17 cellular contexts compared by ENCODE assay signal in the genomic region with DNA sequence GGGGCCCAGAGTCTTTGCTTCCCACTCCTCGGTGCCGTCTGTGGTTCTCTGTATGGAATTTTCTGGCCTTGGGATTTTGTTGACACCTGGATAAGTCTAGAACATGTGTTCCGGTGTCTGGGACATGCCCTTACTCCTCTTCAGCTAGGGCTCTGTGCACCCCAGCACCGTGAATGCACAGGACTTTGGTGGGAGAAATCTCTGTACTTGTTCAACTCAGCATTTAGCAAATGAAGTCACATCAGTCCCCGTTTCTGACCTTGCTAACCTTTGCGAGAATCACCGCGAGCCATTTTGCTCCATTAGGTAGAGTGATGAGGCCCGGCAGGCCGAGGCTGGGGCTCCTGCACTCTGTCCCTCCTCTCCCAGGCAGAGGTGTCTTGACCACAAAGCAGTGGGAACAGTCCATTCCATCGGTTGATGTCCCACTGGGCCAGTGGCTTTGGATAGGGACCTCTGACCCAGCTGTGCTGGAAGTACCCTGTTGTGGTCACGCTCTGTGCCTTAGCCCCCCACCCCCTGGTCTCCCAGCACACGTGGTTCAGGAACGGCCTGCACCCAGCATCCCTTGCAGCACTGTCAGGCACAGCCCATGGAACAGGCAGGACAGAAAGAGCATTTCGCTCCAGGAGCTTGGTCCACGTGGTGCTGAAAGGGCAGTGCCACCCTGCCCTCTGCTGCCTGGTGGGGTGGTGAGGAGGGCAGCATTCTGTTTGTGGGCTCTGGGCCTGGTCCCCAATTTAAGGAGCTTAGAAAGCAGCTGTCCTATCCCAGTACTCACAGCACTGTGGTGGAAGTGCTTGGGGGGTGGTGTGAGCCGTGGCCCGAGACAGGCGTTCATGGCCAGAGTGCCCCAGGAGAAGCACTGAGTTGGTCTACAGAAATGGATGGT.
DNase-seq lines count a peak whose midpoint lies in the region; ATAC-seq and TF ChIP-seq lines count a peak whose summit lies in the region.
"Had no signal": no experiment of that assay in that cellular context is flagged by ENCODE, and none has a peak within 500 bp of the region (broad histone marks: within the 10 kb centered on the region; RNA-seq: fewer than 3 reads in every experiment).

No MANE protein-coding gene starts in this region.

- peak overlapping the region; percentile 57 for H3K27ac Mint-ChIP-seq in activated CD4-positive, alpha-beta T cell treated with anti-CD3 and anti-CD28 coated beads, Interleukin-2, amount 10 ng/mL, durations not matched to agents 7 days and 5 days
- H3K27ac Mint-ChIP-seq in CD14-positive monocyte (peak overlapping the region in 4 of 7 donors; percentile 21 to 73 (median 56)), WTC11 (peak overlapping the region; percentile 60; the same call in 1 of the 2 replicates)
- peak overlapping the region; percentile 66 to 85 for H3K27ac Mint-ChIP-seq in natural killer cell treated with Interleukin-12 subunit alpha and Interleukin-12 subunit beta and Interleukin-15 and Interleukin-18, amount 100 ng/mL, for 72 hours
- H3K27ac Mint-ChIP-seq in activated CD4-positive, alpha-beta T cell treated with anti-CD3 and anti-CD28 coated beads, Interleukin-2, amount 10 ng/mL, durations not matched to agents 24 days and 14 days, result no peak overlapping the region

- POLR2A ChIA-PET in activated CD4-positive, alpha-beta T cell treated with anti-CD3 and anti-CD28 coated beads, Interleukin-2, amount 10 ng/mL, durations not matched to agents 7 days and 5 days (lab: Charles Lee), result no interaction called here
- POLR2A ChIA-PET in WTC11 (lab: Charles Lee), result no interaction called here

- intact Hi-C loops in CD14-positive monocyte (cut with micrococcal nuclease), result no loop called here
- intact Hi-C loops in activated CD4-positive, alpha-beta T cell treated with anti-CD3 and anti-CD28 coated beads, Interleukin-2, amount 10 ng/mL, durations not matched to agents 24 days and 14 days (cut with micrococcal nuclease), result no loop called here

- TF ChIP-seq CTCF in CD14-positive monocyte (IDR thresholded peaks at IDR 0.05) (no peak), WTC11 (IDR thresholded peaks at IDR 0.05) (no peak)

- no peak overlapping the region for H3K4me3 Mint-ChIP-seq in activated CD4-positive, alpha-beta T cell treated with anti-CD3 and anti-CD28 coated beads, Interleukin-2, amount 10 ng/mL, durations not matched to agents 7 days and 5 days
- H3K4me3 Mint-ChIP-seq in CD14-positive monocyte (no peak overlapping the region), WTC11 (no peak overlapping the region)
- H3K4me3 Mint-ChIP-seq in natural killer cell treated with Interleukin-12 subunit alpha and Interleukin-12 subunit beta and Interleukin-15 and Interleukin-18, amount 100 ng/mL, for 72 hours, result no peak overlapping the region
- H3K4me3 Mint-ChIP-seq in activated CD4-positive, alpha-beta T cell treated with anti-CD3 and anti-CD28 coated beads, Interleukin-2, amount 10 ng/mL, durations not matched to agents 24 days and 14 days, result no peak overlapping the region

- no peak for ATAC-seq in WTC11
- no peak for ATAC-seq in natural killer cell treated with Interleukin-12 subunit alpha and Interleukin-12 subunit beta and Interleukin-15 and Interleukin-18, amount 100 ng/mL, for 72 hours
- ATAC-seq in HG02759 (IDR thresholded peaks at IDR 0.05; ENCODE audit: unreplicated experiment), result no peak

- no peaks in the 10 kb centered on the region for H3K27me3 Mint-ChIP-seq in activated CD4-positive, alpha-beta T cell treated with anti-CD3 and anti-CD28 coated beads, Interleukin-2, amount 10 ng/mL, durations not matched to agents 7 days and 5 days
- H3K27me3 Mint-ChIP-seq in CD14-positive monocyte (ENCODE audit: low read depth in 3 of 3) (no peaks in the 10 kb centered on the region), WTC11 (ENCODE audit: low read depth) (no peaks in the 10 kb centered on the region)
- no peaks in the 10 kb centered on the region for H3K27me3 Mint-ChIP-seq in natural killer cell treated with Interleukin-12 subunit alpha and Interleukin-12 subunit beta and Interleukin-15 and Interleukin-18, amount 100 ng/mL, for 72 hours
- no peaks in the 10 kb centered on the region for H3K27me3 Mint-ChIP-seq in activated CD4-positive, alpha-beta T cell treated with anti-CD3 and anti-CD28 coated beads, Interleukin-2, amount 10 ng/mL, durations not matched to agents 24 days and 14 days

- CTCF ChIA-PET in activated CD4-positive, alpha-beta T cell treated with anti-CD3 and anti-CD28 coated beads, Interleukin-2, amount 10 ng/mL, durations not matched to agents 7 days and 5 days (lab: Charles Lee), result interaction anchor here (0.6 to 1.7 kb wide), 5 partner anchors 10 to 162 kb away, joined by 3 to 5 read pairs (median 5); no protein-coding TSS in a partner anchor
- CTCF ChIA-PET in WTC11 (lab: Charles Lee), result interaction anchor here (1.0 to 2.6 kb wide), 5 partner anchors 10 to 163 kb away, joined by 3 to 12 read pairs (median 5); no protein-coding TSS in a partner anchor

- peaks cover 25% of the 10 kb centered on the region for H3K4me1 Mint-ChIP-seq in activated CD4-positive, alpha-beta T cell treated with anti-CD3 and anti-CD28 coated beads, Interleukin-2, amount 10 ng/mL, durations not matched to agents 7 days and 5 days
- H3K4me1 Mint-ChIP-seq in CD14-positive monocyte (peaks cover 18% of the 10 kb centered on the region), WTC11 (no peaks in the 10 kb centered on the region)
- H3K4me1 Mint-ChIP-seq in natural killer cell treated with Interleukin-12 subunit alpha and Interleukin-12 subunit beta and Interleukin-15 and Interleukin-18, amount 100 ng/mL, for 72 hours (ENCODE audit: low read depth in 2 of 2), result peaks cover 33 to 42% of the 10 kb centered on the region in 2 donors
- peaks cover 19% of the 10 kb centered on the region for H3K4me1 Mint-ChIP-seq in activated CD4-positive, alpha-beta T cell treated with anti-CD3 and anti-CD28 coated beads, Interleukin-2, amount 10 ng/mL, durations not matched to agents 24 days and 14 days

- H3K36me3 Mint-ChIP-seq in activated CD4-positive, alpha-beta T cell treated with anti-CD3 and anti-CD28 coated beads, Interleukin-2, amount 10 ng/mL, durations not matched to agents 7 days and 5 days (ENCODE audit: low read depth), result peaks cover 39% of the 10 kb centered on the region
- H3K36me3 Mint-ChIP-seq in CD14-positive monocyte (peaks cover 76 to 99% of the 10 kb centered on the region in 2 donors), WTC11 (peaks cover 10% of the 10 kb centered on the region; the same call in 1 of the 2 replicates)
- H3K36me3 Mint-ChIP-seq in natural killer cell treated with Interleukin-12 subunit alpha and Interleukin-12 subunit beta and Interleukin-15 and Interleukin-18, amount 100 ng/mL, for 72 hours, result peaks cover 4% of the 10 kb centered on the region
- H3K36me3 Mint-ChIP-seq in activated CD4-positive, alpha-beta T cell treated with anti-CD3 and anti-CD28 coated beads, Interleukin-2, amount 10 ng/mL, durations not matched to agents 24 days and 14 days (ENCODE audit: low read depth), result peaks cover 40% of the 10 kb centered on the region

- no peak for DNase-seq in activated CD4-positive, alpha-beta T cell treated with anti-CD3 and anti-CD28 coated beads, Interleukin-2, amount 10 ng/mL, durations not matched to agents 7 days and 5 days
- no peak for DNase-seq in activated CD4-positive, alpha-beta T cell treated with anti-CD3 and anti-CD28 coated beads for 48 hours
- DNase-seq in CD14-positive monocyte (ENCODE audit: low spot score), result no peak
- DNase-seq in WTC11 (ENCODE audit: low spot score), result no peak
- DNase-seq in natural killer cell treated with Interleukin-12 subunit alpha and Interleukin-12 subunit beta and Interleukin-15 and Interleukin-18, amount 100 ng/mL, for 72 hours (ENCODE audit: low spot score), result no peak
- no peak for DNase-seq in activated CD4-positive, alpha-beta T cell treated with anti-CD3 and anti-CD28 coated beads, Interleukin-2, amount 10 ng/mL, durations not matched to agents 24 days and 14 days
- DNase-seq in stimulated activated CD4-positive, alpha-beta T cell treated with anti-CD3 and anti-CD28 coated beads, Interleukin-2, amount 100 ng/mL, for 48 hours, result no peak
- DNase-seq: 8988T; activated CD4-positive, alpha-beta T cell treated with anti-CD3 and anti-CD28 coated beads for 4 hours; activated T-cell treated with anti-CD3 and anti-CD28 coated beads, Interleukin-2, amount 50 U/mL, for 48 hours; brain microvascular endothelial cell; midbrain; MM.1S; NCI-H1436 treated with DMSO at 0.1 percent for 48 hours; nucleus accumbens; stimulated activated CD4-positive, alpha-beta T cell treated with anti-CD3 and anti-CD28 coated beads, Interleukin-12 subunit alpha, Interleukin-12 subunit beta, amount 100 ng/mL, for 4 hours had no signal

- H3K9me3 Mint-ChIP-seq in activated CD4-positive, alpha-beta T cell treated with anti-CD3 and anti-CD28 coated beads, Interleukin-2, amount 10 ng/mL, durations not matched to agents 7 days and 5 days, result no peaks in the 10 kb centered on the region
- H3K9me3 Mint-ChIP-seq in CD14-positive monocyte (no peaks in the 10 kb centered on the region), WTC11 (no peaks in the 10 kb centered on the region)
- no peaks in the 10 kb centered on the region for H3K9me3 Mint-ChIP-seq in natural killer cell treated with Interleukin-12 subunit alpha and Interleukin-12 subunit beta and Interleukin-15 and Interleukin-18, amount 100 ng/mL, for 72 hours
- no peaks in the 10 kb centered on the region for H3K9me3 Mint-ChIP-seq in activated CD4-positive, alpha-beta T cell treated with anti-CD3 and anti-CD28 coated beads, Interleukin-2, amount 10 ng/mL, durations not matched to agents 24 days and 14 days

TF ChIP-seq in WTC11, 78 proteins besides CTCF, POLR2A, EP300 and RAD21 (continues in another document):
- TF ChIP-seq, protein P1, sequence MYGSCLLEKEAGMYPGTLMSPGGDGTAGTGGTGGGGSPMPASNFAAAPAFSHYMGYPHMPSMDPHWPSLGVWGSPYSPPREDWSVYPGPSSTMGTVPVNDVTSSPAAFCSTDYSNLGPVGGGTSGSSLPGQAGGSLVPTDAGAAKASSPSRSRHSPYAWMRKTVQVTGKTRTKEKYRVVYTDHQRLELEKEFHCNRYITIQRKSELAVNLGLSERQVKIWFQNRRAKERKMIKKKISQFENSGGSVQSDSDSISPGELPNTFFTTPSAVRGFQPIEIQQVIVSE (CRISPR knock-in tag; IDR thresholded peaks at IDR 0.05; ENCODE audit: borderline replicate concordance), result no peak
- TF ChIP-seq CREM (CRISPR knock-in tag; IDR thresholded peaks at IDR 0.05), result no peak
